ENCODE assay signal across 12 cellular contexts in the genomic region with DNA sequence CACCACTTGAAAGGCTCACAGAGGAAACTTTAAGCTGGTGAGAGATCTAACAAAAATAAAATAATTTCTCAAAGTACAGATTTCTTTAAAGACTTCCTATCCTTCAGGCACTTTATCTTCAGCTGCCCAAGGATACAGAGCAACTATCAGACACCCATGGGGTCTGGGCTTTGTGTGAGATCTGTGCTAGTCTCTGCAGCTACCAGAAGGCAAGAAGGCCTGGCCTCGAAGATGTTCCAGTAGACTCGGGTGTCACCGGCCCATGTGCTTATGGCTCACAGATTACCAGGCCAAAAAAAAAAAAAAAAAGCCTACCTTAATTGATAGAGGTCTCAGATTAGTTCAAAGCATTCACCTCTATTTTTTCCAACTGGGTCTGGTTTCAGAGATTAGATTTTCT.
DNase-seq lines count a peak whose midpoint lies in the region; ATAC-seq and TF ChIP-seq lines count a peak whose summit lies in the region.
"Had no signal": no experiment of that assay in that cellular context is flagged by ENCODE, and none has a peak within 500 bp of the region (broad histone marks: within the 10 kb centered on the region; RNA-seq: fewer than 3 reads in every experiment).

No MANE protein-coding gene starts in this region.

- H2AFZ ChIP-seq in fibroblast of lung (ENCODE audit: low read length): no peak overlapping the region

- no peak overlapping the region for H3K4ac ChIP-seq in mesendoderm (ENCODE audit: low read depth, low read length)

- H3K56ac ChIP-seq in mesendoderm (ENCODE audit: low read length): no peak overlapping the region

- H3K4me3 ChIP-seq in fibroblast of lung (replicated peaks in 1 of 4; ENCODE audit: control extremely low read depth in 1 of 4, insufficient read depth in 1 of 4, low read depth in 3 of 4, low read length in 4 of 4) (no peak overlapping the region), mesendoderm (ENCODE audit: low read length) (no peak overlapping the region), stomach (no peak overlapping the region), urinary bladder (ENCODE audit: low read depth, low read length) (no peak overlapping the region)
- H3K4me3 ChIP-seq: HAP-1 had no signal

- H3K23ac ChIP-seq in mesendoderm (ENCODE audit: low read length): no peak overlapping the region

- H2BK15ac ChIP-seq in mesendoderm (replicated peaks; ENCODE audit: low read depth): no peak overlapping the region

- intact Hi-C loops in stomach (cut with DNase I; ENCODE audit: low total_unique reads): no loop called here

- no peak for DNase-seq in fibroblast of lung (ENCODE audit: low read depth in 2 of 2)
- DNase-seq in mesendoderm: peak; percentile 58
- no peak for DNase-seq in stomach
- DNase-seq in omental fat pad (ENCODE audit: low spot score): no peak
- no peak for DNase-seq in erythroblast (lab: John Stamatoyannopoulos, UW)
- DNase-seq in putamen (ENCODE audit: low spot score): no peak
- DNase-seq: Caco-2; CD8-positive, alpha-beta memory T cell; DND-41; GF-D8 had no signal

- no peak overlapping the region for H3K18ac ChIP-seq in mesendoderm (ENCODE audit: low read length)

- H3K4me2 ChIP-seq in fibroblast of lung (ENCODE audit: extremely low read depth, insufficient read depth, low read length) (no peak overlapping the region), mesendoderm (ENCODE audit: low read length) (no peak overlapping the region)

- no peak for ATAC-seq in omental fat pad (ENCODE audit: low FRiP score)

- H4K8ac ChIP-seq in mesendoderm (ENCODE audit: low read depth, low read length): no peak overlapping the region

- no peak overlapping the region for H2BK120ac ChIP-seq in mesendoderm (ENCODE audit: low read depth, low read length)

- H4K20me1 ChIP-seq in fibroblast of lung (ENCODE audit: control insufficient read depth, extremely low read depth, insufficient read depth, low read length): no peaks in the 10 kb centered on the region

- H3K79me1 ChIP-seq in mesendoderm (ENCODE audit: low read length): no peaks in the 10 kb centered on the region

- TF ChIP-seq CTCF in fibroblast of lung (conservative IDR thresholded peaks at IDR 0.05 in 1 of 2, IDR thresholded peaks at IDR 0.05 in 1 of 2; ENCODE audit: low read depth in 1 of 2, low read length in 2 of 2): no peak
- no peak for TF ChIP-seq CTCF in stomach (IDR thresholded peaks at IDR 0.05)
- TF ChIP-seq CTCF in omental fat pad (IDR thresholded peaks at IDR 0.05): no peak

- WGBS in mesendoderm (ENCODE audit: extremely low coverage, insufficient coverage, low lambda C conversion rate): no CpG with 5 or more reads among the region's 3 CpGs
- 82 to 94% (median 87%) methylated on average over 3 of the region's 3 CpGs for WGBS in stomach, 5 donors
- 78% methylated on average over 3 of the region's 3 CpGs for WGBS in urinary bladder

- H3K79me2 ChIP-seq in fibroblast of lung (ENCODE audit: control insufficient read depth, insufficient read depth, low read length) (no peaks in the 10 kb centered on the region), mesendoderm (ENCODE audit: control insufficient read depth, insufficient read depth, low read length) (no peaks in the 10 kb centered on the region)

- H3K27me3 ChIP-seq in fibroblast of lung (ENCODE audit: control insufficient read depth, insufficient read depth, low read length) (no peaks in the 10 kb centered on the region), mesendoderm (ENCODE audit: insufficient read depth, low read length, poor library complexity) (no peaks in the 10 kb centered on the region), stomach (peaks cover 0 to 37% (median 19%) of the 10 kb centered on the region in 3 donors)

- H3K36me3 ChIP-seq in fibroblast of lung (ENCODE audit: control insufficient read depth, insufficient read depth, low read length) (no peaks in the 10 kb centered on the region), mesendoderm (ENCODE audit: control insufficient read depth, insufficient read depth, low read length) (no peaks in the 10 kb centered on the region), stomach (no peaks in the 10 kb centered on the region), urinary bladder (ENCODE audit: insufficient read depth) (no peaks in the 10 kb centered on the region)
- H3K36me3 ChIP-seq: HAP-1 had no signal

- peak overlapping the region; percentile 91 for H3K27ac ChIP-seq in fibroblast of lung (ENCODE audit: insufficient read depth, low read length)
- no peak overlapping the region for H3K27ac ChIP-seq in mesendoderm (ENCODE audit: low read depth, low read length)
- peak overlapping the region in 4 of 5 donors; percentile 77 to 90 (median 89) for H3K27ac ChIP-seq in stomach
- peak overlapping the region; percentile 78 for H3K27ac ChIP-seq in urinary bladder (ENCODE audit: low read depth)

- no peak overlapping the region for H4K5ac ChIP-seq in mesendoderm (ENCODE audit: low read length)

- H2BK5ac ChIP-seq in mesendoderm (ENCODE audit: low read length): no peak overlapping the region

- no peaks in the 10 kb centered on the region for H3K9me3 ChIP-seq in fibroblast of lung (ENCODE audit: control insufficient read depth, insufficient read depth, low read depth, low read length)
- H3K9me3 ChIP-seq in stomach: no peaks in the 10 kb centered on the region
- H3K9me3 ChIP-seq: Caco-2, HAP-1 had no signal

- no peak overlapping the region for H2AK5ac ChIP-seq in mesendoderm (ENCODE audit: low read length)

- no peak for TF ChIP-seq EP300 in stomach (IDR thresholded peaks at IDR 0.05)

- peaks cover 41% of the 10 kb centered on the region for H3K4me1 ChIP-seq in fibroblast of lung (ENCODE audit: control insufficient read depth, extremely low read depth, insufficient read depth, low read length)
- H3K4me1 ChIP-seq in mesendoderm (ENCODE audit: control insufficient read depth, low read depth, low read length): peaks cover 4% of the 10 kb centered on the region
- peaks cover 11 to 51% (median 16%) of the 10 kb centered on the region in 4 donors for H3K4me1 ChIP-seq in stomach
- no peaks in the 10 kb centered on the region for H3K4me1 ChIP-seq in urinary bladder (ENCODE audit: insufficient read depth)
- H3K4me1 ChIP-seq: HAP-1 had no signal

- H3K9ac ChIP-seq in fibroblast of lung (ENCODE audit: insufficient read depth, low read length): no peak overlapping the region
- no peak overlapping the region for H3K9ac ChIP-seq in mesendoderm (ENCODE audit: low read length)

- TF ChIP-seq POLR2A in stomach (IDR thresholded peaks at IDR 0.05) (no peak), erythroblast (IDR thresholded peaks at IDR 0.05; ENCODE audit: low read length) (no peak)
